ENCODE assay signal across 8 cellular contexts in genomic region chr2:20635698-20636584, GRCh38. TPM values are rescaled to one million over a fixed set of nuclear protein-coding genes. Genes with fewer than 3 reads are reported as not detected.
DNase-seq lines count a peak whose midpoint lies in the region; ATAC-seq and TF ChIP-seq lines count a peak whose summit lies in the region.

No MANE protein-coding gene starts in this region.

- H3K27ac ChIP-seq in adrenal gland (peak overlapping the region; percentile 1 to 97 (median 61)), heart left ventricle (peak overlapping the region; percentile 32 to 90 (median 77)), trophoblast cell (ENCODE audit: low read depth, low read length) (no peak overlapping the region)

- H2BK120ac ChIP-seq in trophoblast cell (ENCODE audit: insufficient read depth, low read length, poor library complexity): peak overlapping the region; percentile 82

- BruUV-seq in Calu3 (replicated peaks; lab: Mats Ljungman, UMichigan): no TSS peak

- no peak overlapping the region for H3K23ac ChIP-seq in trophoblast cell (ENCODE audit: low read length)

- peak overlapping the region; percentile 38 for H3K4ac ChIP-seq in trophoblast cell (ENCODE audit: low read depth, low read length)

- H3K36me3 Mint-ChIP-seq in Calu3 (ENCODE audit: insufficient read depth, unreplicated experiment): peaks cover 30% of the 10 kb centered on the region

- H3K14ac ChIP-seq in trophoblast cell (ENCODE audit: low read length): peak overlapping the region; percentile 59

- no peaks in the 10 kb centered on the region for H3K27me3 ChIP-seq in adrenal gland
- H3K27me3 ChIP-seq in heart left ventricle: no peaks in the 10 kb centered on the region
- H3K27me3 ChIP-seq in trophoblast cell (ENCODE audit: insufficient read depth, low read length): no peaks in the 10 kb centered on the region

- peaks cover 16 to 43% of the 10 kb centered on the region in 2 donors for H3K4me1 ChIP-seq in adrenal gland (replicated peaks in 1 of 2)
- H3K4me1 ChIP-seq in heart left ventricle: peaks cover 5 to 66% (median 41%) of the 10 kb centered on the region in 12 donors
- peaks cover 12 to 13% of the 10 kb centered on the region in 2 experiments for H3K4me1 ChIP-seq in trophoblast cell (ENCODE audit: control insufficient read depth in 1 of 2, insufficient read depth in 2 of 2, low read length in 2 of 2)

- H3K18ac ChIP-seq in trophoblast cell (ENCODE audit: low read length): no peak overlapping the region

- TF ChIP-seq CTCF in Calu3 (IDR thresholded peaks at IDR 0.05; ENCODE audit: unreplicated experiment) (peak; percentile 92), adrenal gland (IDR thresholded peaks at IDR 0.05) (peak; percentile 87 to 99 (median 96)), heart left ventricle (IDR thresholded peaks at IDR 0.05) (peak; percentile 76 to 99 (median 96))

- no peaks in the 10 kb centered on the region for H3K9me3 ChIP-seq in adrenal gland (replicated peaks in 1 of 3)
- H3K9me3 ChIP-seq in heart left ventricle: no peaks in the 10 kb centered on the region
- peaks cover 3% of the 10 kb centered on the region for H3K9me3 ChIP-seq in trophoblast cell (ENCODE audit: insufficient read depth, low read depth, low read length)

- H3K36me3 ChIP-seq in adrenal gland (replicated peaks in 1 of 2) (peaks cover 0 to 22% of the 10 kb centered on the region in 2 donors), heart left ventricle (peaks cover 0 to 49% (median 20%) of the 10 kb centered on the region in 9 donors), trophoblast cell (ENCODE audit: control insufficient read depth in 1 of 2, insufficient read depth in 2 of 2, low read length in 2 of 2) (peaks cover 27 to 29% of the 10 kb centered on the region in 2 experiments)

- H3K4me3 Mint-ChIP-seq in Calu3 (ENCODE audit: low read depth, unreplicated experiment): peak overlapping the region; percentile 29

- no peak overlapping the region for H3K9ac ChIP-seq in trophoblast cell (ENCODE audit: low read length)

- H3K4me1 Mint-ChIP-seq in Calu3 (ENCODE audit: low read depth, unreplicated experiment): peaks cover 29% of the 10 kb centered on the region

- no peaks in the 10 kb centered on the region for H3K27me3 Mint-ChIP-seq in Calu3 (ENCODE audit: unreplicated experiment)

- H3K79me1 ChIP-seq in trophoblast cell (ENCODE audit: low read length): peaks cover 18% of the 10 kb centered on the region

- peak overlapping the region; percentile 13 for H2BK5ac ChIP-seq in trophoblast cell (ENCODE audit: low read depth, low read length, poor library complexity)

- intact Hi-C loops in Calu3 (cut with micrococcal nuclease; ENCODE audit: unreplicated experiment) (loop anchor here (1.0 to 2.0 kb wide), 5 partner anchors 22 to 239 kb away; no protein-coding TSS in a partner anchor), adrenal gland (cut with DNase I) (loop anchor here (2.0 to 10.0 kb wide), 3 partner anchors 131 to 193 kb away; partner anchors contain the start of gene RHOB (in 1 of the 2)), heart left ventricle (cut with DNase I) (loop anchor here (1.0 to 10.0 kb wide), 10 partner anchors 34 to 257 kb away; partner anchors contain the start of gene RHOB (in 2 of the 10))

- no peak overlapping the region for H3K4me2 ChIP-seq in trophoblast cell (ENCODE audit: low read length)

- no peak overlapping the region for H3K4me3 ChIP-seq in adrenal gland
- H3K4me3 ChIP-seq in heart left ventricle: peak overlapping the region in 1 of 12 donors; percentile 10
- H3K4me3 ChIP-seq in trophoblast cell (ENCODE audit: low read depth, low read length): no peak overlapping the region

- CTCF ChIA-PET in Calu3 (lab: Charles Lee): interaction anchor here (0.6 to 3.4 kb wide), 9 partner anchors 119 to 257 kb away, joined by 3 to 50 read pairs (median 12); partner anchors contain the start of gene RHOB

- peak overlapping the region; percentile 74 for H2BK12ac ChIP-seq in trophoblast cell (ENCODE audit: low read length)

- peak overlapping the region; percentile 0 for H4K12ac ChIP-seq in trophoblast cell (ENCODE audit: low read depth, low read length)

- 31 to 53% (median 32%) methylated on average over 14 to 32 of the region's 32 CpGs for WGBS in adrenal gland, 4 donors
- 28 to 40% (median 30%) methylated on average over 15 to 32 of the region's 32 CpGs for WGBS in heart left ventricle, 4 donors
- WGBS in trophoblast cell (ENCODE audit: extremely low coverage, insufficient coverage, insufficient read length): no CpG with 5 or more reads among the region's 32 CpGs

- ATAC-seq in GM19467 (IDR thresholded peaks at IDR 0.05; ENCODE audit: unreplicated experiment) (peak; percentile 85), heart left ventricle (peak; percentile 76 to 86 (median 85))

- peak overlapping the region; percentile 89 for H4K91ac ChIP-seq in trophoblast cell (ENCODE audit: low read depth, low read length)

- DNase-seq in Calu3 (peak; percentile 93), HT-29 (ENCODE audit: low spot score) (peak; percentile 91), adrenal gland (peak; percentile 86 to 94 (median 90)), heart left ventricle (peak; percentile 88 to 93 (median 89)), trophoblast cell (peak; percentile 72 to 87), NOMO-1 treated with DMSO at 0.1 percent for 48 hours (lab: John Stamatoyannopoulos, UW; ENCODE audit: unreplicated experiment) (no peak)

- H3K27ac Mint-ChIP-seq in Calu3 (ENCODE audit: unreplicated experiment): peak overlapping the region; percentile 49

- H4K8ac ChIP-seq in trophoblast cell (ENCODE audit: low read depth, low read length): peak overlapping the region; percentile 48

- peak overlapping the region; percentile 26 for H2AFZ ChIP-seq in trophoblast cell (ENCODE audit: insufficient read depth, low read length, poor library complexity)

- TF ChIP-seq POLR2A in adrenal gland (IDR thresholded peaks at IDR 0.05): no peak
- peak in 1 of 2 donors; percentile 21 for TF ChIP-seq POLR2A in heart left ventricle (IDR thresholded peaks at IDR 0.05)

- H3K79me2 ChIP-seq in trophoblast cell (ENCODE audit: control insufficient read depth, insufficient read depth, low read length, poor library complexity): no peaks in the 10 kb centered on the region

- H3K9me3 Mint-ChIP-seq in Calu3 (ENCODE audit: low read depth, unreplicated experiment): no peaks in the 10 kb centered on the region

- H2AK5ac ChIP-seq in trophoblast cell (ENCODE audit: low read length): no peak overlapping the region

TF ChIP-seq in PFSK-1, 5 proteins besides CTCF, POLR2A, EP300 and RAD21:
- TF ChIP-seq FOXP2 (optimal IDR thresholded peaks at IDR 0.05; ENCODE audit: borderline replicate concordance, extremely low read depth, extremely low read length, insufficient read depth): peak; percentile 91
- TF ChIP-seq TAF1 (IDR thresholded peaks at IDR 0.05; ENCODE audit: borderline replicate concordance, insufficient read depth, low read length): peak; percentile 28; the same call in 1 of the 2 replicates
- no peak for TF ChIP-seq REST (IDR thresholded peaks at IDR 0.05; ENCODE audit: insufficient read depth in 1 of 2, low read depth in 2 of 2, low read length in 2 of 2)
- TF ChIP-seq SIN3A (IDR thresholded peaks at IDR 0.05; ENCODE audit: borderline replicate concordance, insufficient read depth, low read length): no peak
- no peak for TF ChIP-seq POLR2AphosphoS5 (IDR thresholded peaks at IDR 0.05; ENCODE audit: low read depth, low read length)

RNA-seq across cellular contexts. Expression of gene HS1BP3, which starts 15.0 kb away (rescaled TPM):
- 26.4 and 28.5 TPM in 2 replicates for total RNA-seq in Calu3 (2022)
- total RNA-seq in HT-29 (2014; rRNA removed; shearing (Covaris generic)): 22.6 and 23.0 TPM in 2 replicates
- 52.6 TPM for polyA plus RNA-seq in PFSK-1 (2012; ENCODE audit: insufficient read length, low read depth)
- total RNA-seq in adrenal gland: 10 to 100 TPM; 33.0 to 50.1 (median 42.9) TPM
- 10 to 100 TPM; 23.7 to 44.2 (median 29.2) TPM for polyA plus RNA-seq in adrenal gland
- total RNA-seq in heart left ventricle: 10 to 100 TPM; 12.7 to 23.7 (median 17.9) TPM
- 10 to 100 TPM; 21.0 to 23.7 TPM for polyA plus RNA-seq in heart left ventricle
- polyA plus RNA-seq in trophoblast cell (2013): 17.5 and 18.2 TPM in 2 replicates

RNA-seq across cellular contexts. Expression of gene GDF7, which starts 31.0 kb away (rescaled TPM):
- total RNA-seq in Calu3 (2022) (not detected in 2 replicates), adrenal gland (1 to 10 TPM in 3 of 8 donors, under 1 TPM in 5; 0.17 to 1.8 (median 0.51) TPM), heart left ventricle (1 to 10 TPM in 2 of 9 donors, under 1 TPM in 7; 0.14 to 1.6 (median 0.56) TPM)
- total RNA-seq in HT-29 (2014; rRNA removed; shearing (Covaris generic)): under 0.01 TPM in 1 of 2 replicates, not detected in the other
- polyA plus RNA-seq in PFSK-1 (2012; ENCODE audit: insufficient read length, low read depth): 0.16 TPM
- polyA plus RNA-seq in adrenal gland (under 1 TPM; 0.22 to 0.30 (median 0.24) TPM), heart left ventricle (under 1 TPM; 0.22 to 0.30 TPM)
- polyA plus RNA-seq in trophoblast cell (2013): 0.14 and 0.17 TPM in 2 replicates
